ENCODE assay signal across 16 cellular contexts in the genomic region with DNA sequence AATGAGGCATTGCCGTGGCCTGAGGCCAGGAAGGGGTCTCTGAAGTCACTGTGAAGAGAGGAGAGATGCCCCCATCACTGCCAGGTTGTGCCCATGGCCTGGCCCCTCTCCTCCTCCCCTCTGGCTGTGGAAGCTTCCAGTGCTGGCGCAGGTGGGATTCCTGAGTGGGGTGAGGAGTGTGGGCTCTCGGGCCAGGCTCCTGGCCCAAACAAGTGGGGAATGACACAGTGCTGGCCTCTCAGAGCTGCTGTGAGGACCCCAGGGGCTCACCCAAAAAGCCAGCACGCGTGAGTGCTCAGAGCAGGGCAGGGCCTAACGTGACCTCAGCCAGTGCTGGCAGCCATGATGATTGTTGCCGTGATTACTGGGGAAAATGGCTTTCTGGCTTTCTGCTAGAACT. TPM values are rescaled to one million over a fixed set of nuclear protein-coding genes. Genes with fewer than 3 reads are reported as not detected.
DNase-seq lines count a peak whose midpoint lies in the region; ATAC-seq and TF ChIP-seq lines count a peak whose summit lies in the region.
"Had no signal": no experiment of that assay in that cellular context is flagged by ENCODE, and none has a peak within 500 bp of the region (broad histone marks: within the 10 kb centered on the region; RNA-seq: fewer than 3 reads in every experiment).

No MANE protein-coding gene starts in this region.

- no peaks in the 10 kb centered on the region for H3K9me3 Mint-ChIP-seq in activated T-helper 17 cell treated with anti-CD3 and anti-CD28 coated beads, Interleukin-2, amount 50 U/mL, for 72 hours
- H3K9me3 Mint-ChIP-seq: type B pancreatic cell had no signal

- H3K36me3 ChIP-seq in cardiac muscle cell (no peaks in the 10 kb centered on the region), lower lobe of right lung (peaks cover 30% of the 10 kb centered on the region), uterus (no peaks in the 10 kb centered on the region), Peyer's patch (peaks cover 0 to 15% (median 0%) of the 10 kb centered on the region in 3 donors)
- H3K36me3 ChIP-seq: pancreas had no signal

- H3K4me3 ChIP-seq in cardiac muscle cell = no peak overlapping the region
- H3K4me3 ChIP-seq in lower lobe of right lung = no peak overlapping the region
- H3K4me3 ChIP-seq in uterus = no peak overlapping the region
- H3K4me3 ChIP-seq in Peyer's patch = no peak overlapping the region
- H3K4me3 ChIP-seq: coronary artery, pancreas had no signal

- H3K27ac ChIP-seq in cardiac muscle cell (peak overlapping the region; percentile 38), lower lobe of right lung (peak overlapping the region; percentile 53), uterus (peak overlapping the region; percentile 83 to 85), Peyer's patch (peak overlapping the region in 1 of 4 donors; percentile 13)
- H3K27ac ChIP-seq: pancreas had no signal

- no peak for ATAC-seq in Right ventricle myocardium superior (ENCODE audit: poor library complexity)
- ATAC-seq in activated T-helper 17 cell treated with anti-CD3 and anti-CD28 coated beads, Interleukin-2, amount 50 U/mL, for 72 hours (replicated peaks) = no peak
- no peak for ATAC-seq in lower lobe of right lung
- ATAC-seq: esophagus mucosa, pancreas had no signal

- DNase-seq in cardiac muscle cell (ENCODE audit: low read depth in 1 of 2, low spot score in 1 of 2) (no peak), Right ventricle myocardium superior (no peak), lower lobe of right lung (no peak), uterus (no peak), NCI-H510A treated with DMSO at 0.1 percent for 48 hours (lab: John Stamatoyannopoulos, UW) (no peak), EL (no peak), Peyer's patch (no peak)
- DNase-seq: activated CD4-positive, alpha-beta T cell treated with anti-CD3 and anti-CD28 coated beads for 4 hours; DMS53; NCI-H1092 treated with DMSO at 0.1 percent for 48 hours; pancreas; SW 1271 had no signal

- H3K4me3 Mint-ChIP-seq in activated T-helper 17 cell treated with anti-CD3 and anti-CD28 coated beads, Interleukin-2, amount 50 U/mL, for 72 hours = no peak overlapping the region
- H3K4me3 Mint-ChIP-seq: type B pancreatic cell had no signal

- H3K4me1 ChIP-seq in cardiac muscle cell (ENCODE audit: low read depth) (peaks cover 35% of the 10 kb centered on the region), lower lobe of right lung (peaks cover 71% of the 10 kb centered on the region), uterus (peaks cover 7 to 31% of the 10 kb centered on the region in 2 donors), Peyer's patch (peaks cover 0 to 21% (median 10%) of the 10 kb centered on the region in 4 donors)
- H3K4me1 ChIP-seq: pancreas had no signal

- H3K27me3 ChIP-seq in cardiac muscle cell = no peaks in the 10 kb centered on the region
- H3K27me3 ChIP-seq in lower lobe of right lung (ENCODE audit: low read depth) = no peaks in the 10 kb centered on the region
- no peaks in the 10 kb centered on the region for H3K27me3 ChIP-seq in uterus
- H3K27me3 ChIP-seq in Peyer's patch = no peaks in the 10 kb centered on the region
- H3K27me3 ChIP-seq: pancreas had no signal

- H3K4me1 Mint-ChIP-seq in activated T-helper 17 cell treated with anti-CD3 and anti-CD28 coated beads, Interleukin-2, amount 50 U/mL, for 72 hours = peaks cover 18% of the 10 kb centered on the region

- no peaks in the 10 kb centered on the region for H3K27me3 Mint-ChIP-seq in activated T-helper 17 cell treated with anti-CD3 and anti-CD28 coated beads, Interleukin-2, amount 50 U/mL, for 72 hours
- H3K27me3 Mint-ChIP-seq: type B pancreatic cell had no signal

- peaks cover 40% of the 10 kb centered on the region for H3K36me3 Mint-ChIP-seq in activated T-helper 17 cell treated with anti-CD3 and anti-CD28 coated beads, Interleukin-2, amount 50 U/mL, for 72 hours (ENCODE audit: low read depth)

- H3K9me3 ChIP-seq in cardiac muscle cell (ENCODE audit: low read depth) (no peaks in the 10 kb centered on the region), lower lobe of right lung (no peaks in the 10 kb centered on the region), uterus (no peaks in the 10 kb centered on the region), Peyer's patch (no peaks in the 10 kb centered on the region)
- H3K9me3 ChIP-seq: pancreas had no signal

- H3K27ac Mint-ChIP-seq in activated T-helper 17 cell treated with anti-CD3 and anti-CD28 coated beads, Interleukin-2, amount 50 U/mL, for 72 hours = peak overlapping the region; percentile 98

- TF ChIP-seq POLR2A in uterus (IDR thresholded peaks at IDR 0.05) (no peak), Peyer's patch (IDR thresholded peaks at IDR 0.05) (no peak)

- TF ChIP-seq CTCF in cardiac muscle cell (IDR thresholded peaks at IDR 0.05; ENCODE audit: low read depth, low read length) (no peak), lower lobe of right lung (IDR thresholded peaks at IDR 0.05) (no peak), uterus (IDR thresholded peaks at IDR 0.05) (no peak), Peyer's patch (IDR thresholded peaks at IDR 0.05) (no peak)

- intact Hi-C loops in Right ventricle myocardium superior (cut with DNase I) = loop anchor here (5.0 kb wide), 1 partner anchor 52 kb away; the partner anchor contains the start of gene MTSS2
- intact Hi-C loops in lower lobe of right lung (cut with DNase I) = no loop called here
- intact Hi-C loops in uterus (cut with DNase I; ENCODE audit: low total_unique reads) = no loop called here

RNA-seq across cellular contexts. Expression of gene MTSS2, which starts 53.5 kb away (rescaled TPM):
- 47.2 and 82.3 TPM in 2 replicates for total RNA-seq in cardiac muscle cell
- 12.4 and 22.7 TPM in 2 replicates for polyA plus RNA-seq in cardiac muscle cell
- 74.1 TPM for total RNA-seq in Right ventricle myocardium superior
- total RNA-seq in activated T-helper 17 cell treated with anti-CD3 and anti-CD28 coated beads, Interleukin-2, amount 50 U/mL, for 72 hours = under 1 TPM; 0.11 to 0.67 TPM
- 60.8 TPM for total RNA-seq in lower lobe of right lung
- 100 to 1,000 TPM in 1 of 4 donors, 10 to 100 TPM in 3; 11.2 to 142 (median 18.2) TPM for total RNA-seq in uterus
- 100 to 1,000 TPM in 1 of 4 donors, 10 to 100 TPM in 3; 12.1 to 115 (median 30.4) TPM for total RNA-seq in Peyer's patch

Comparison
In these comparisons a context has a peak if more than half of its experiments do, and no peak if none do; other contexts are left out.
1. RNA of gene MTSS2, which starts 53.5 kb away (total RNA-seq): 47.2 to 82.3 TPM in cardiac muscle cell, 74.1 TPM in Right ventricle myocardium superior (single experiment), 60.8 TPM in lower lobe of right lung (single experiment), 12.1 to 115 TPM in Peyer's patch and 11.2 to 142 TPM in uterus; 0.11 to 0.67 TPM in activated T-helper 17 cell treated with anti-CD3 and anti-CD28 coated beads, Interleukin-2, amount 50 U/mL, for 72 hours; every median in the first group is over 4 times any median in the second.